In the genomic region with DNA sequence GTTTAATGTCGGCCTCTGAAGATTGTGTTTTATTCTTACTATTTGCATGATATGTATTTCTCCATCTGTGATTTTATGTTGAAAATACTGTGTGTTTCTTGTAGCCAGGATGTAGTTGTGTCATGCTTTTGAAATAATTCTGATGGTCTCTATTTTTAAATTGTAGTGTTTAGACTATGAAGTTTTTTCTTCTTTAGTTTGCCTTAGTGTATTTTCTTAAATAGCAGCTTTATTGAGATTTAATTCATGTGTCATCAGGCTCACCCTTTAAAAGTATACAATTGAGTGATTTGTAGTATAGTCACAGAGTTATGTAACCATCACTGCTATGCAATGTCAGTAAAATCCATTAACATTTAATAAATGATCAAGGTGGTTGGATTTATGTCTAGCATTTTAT, we compare ENCODE assay signal across 21 cellular contexts.
DNase-seq lines count a peak whose midpoint lies in the region; ATAC-seq, FAIRE-seq and TF ChIP-seq lines count a peak whose summit lies in the region.
"Had no signal": no experiment of that assay in that cellular context is flagged by ENCODE, and none has a peak within 500 bp of the region (broad histone marks: within the 10 kb centered on the region; RNA-seq: fewer than 3 reads in every experiment).

No MANE protein-coding gene starts in this region.

- no peak overlapping the region for H3K4me3 ChIP-seq in IMR-90 (ENCODE audit: insufficient read depth, low read depth, low read length)
- H3K4me3 ChIP-seq in epithelial cell of esophagus (ENCODE audit: low read length): no peak overlapping the region
- H3K4me3 ChIP-seq in neural cell (ENCODE audit: low read length): peak overlapping the region; percentile 37
- H3K4me3 ChIP-seq: BLaER1 had no signal

- H4K91ac ChIP-seq in IMR-90 (ENCODE audit: insufficient read depth, low read depth, low read length): no peak overlapping the region

- no CpG with 5 or more reads among the region's 1 CpG for WGBS in IMR-90 (ENCODE audit: extremely low coverage in 2 of 2, insufficient read length in 1 of 2), 2 experiments

- H4K5ac ChIP-seq in IMR-90 (ENCODE audit: low read depth, low read length): no peak overlapping the region; the same call in 1 of the 2 replicates

- CTCF ChIA-PET in IMR-90 (lab: Yijun Ruan, JAX): no interaction called here

- no peak for TF ChIP-seq RAD21 in IMR-90 (IDR thresholded peaks at IDR 0.05; ENCODE audit: low read length)
- no peak for TF ChIP-seq RAD21 in neural cell (conservative IDR thresholded peaks at IDR 0.05)

- no peak overlapping the region for H2BK15ac ChIP-seq in IMR-90 (ENCODE audit: low read depth, low read length)

- H3K79me1 ChIP-seq in IMR-90 (ENCODE audit: low read depth in 1 of 2, low read length in 2 of 2): peaks cover 0 to 2% of the 10 kb centered on the region in 2 experiments; a peak in 2 of 4 replicates

- H2BK5ac ChIP-seq in IMR-90 (ENCODE audit: low read depth, low read length, poor library complexity, severe bottlenecking): peak overlapping the region; percentile 34

- peaks cover 11% of the 10 kb centered on the region for H3K4me1 ChIP-seq in IMR-90 (ENCODE audit: control insufficient read depth, insufficient read depth, low read length)
- H3K4me1 ChIP-seq: BLaER1, Caco-2 had no signal

- H3K4me2 ChIP-seq in IMR-90 (ENCODE audit: low read depth, low read length) (peak overlapping the region; percentile 76; the same call in 1 of the 2 replicates), neural cell (ENCODE audit: low read length) (peak overlapping the region; percentile 42)
- H3K4me2 ChIP-seq: BLaER1 had no signal

- no peaks in the 10 kb centered on the region for H3F3A ChIP-seq in neural cell (ENCODE audit: insufficient read depth, low read length, poor library complexity, severe bottlenecking)

- H3K9me2 ChIP-seq in neural cell (ENCODE audit: insufficient read depth, low read length): no peaks in the 10 kb centered on the region

- H3K36me3 ChIP-seq in IMR-90 (ENCODE audit: control insufficient read depth, insufficient read depth, low read length) (peaks cover 5% of the 10 kb centered on the region; the same call in 1 of the 2 replicates), neural cell (ENCODE audit: insufficient read depth, low read length) (no peaks in the 10 kb centered on the region)
- H3K36me3 ChIP-seq: BLaER1 had no signal

- peak; percentile 94 for FAIRE-seq in H54 (lab: Jason Lieb, UNC)
- FAIRE-seq: GM12891, GM18507 had no signal

- no peaks in the 10 kb centered on the region for H4K20me1 ChIP-seq in IMR-90 (ENCODE audit: insufficient read depth, low read length)
- H4K20me1 ChIP-seq in neural cell (ENCODE audit: insufficient read depth): no peaks in the 10 kb centered on the region
- H4K20me1 ChIP-seq: BLaER1 had no signal

- H3K9me1 ChIP-seq in IMR-90 (ENCODE audit: insufficient read depth, low read length): 0 out of 2 replicates have a peak, but pooled peaks cover 3% of the 10 kb centered on the region

- no peak overlapping the region for H2AK5ac ChIP-seq in IMR-90 (ENCODE audit: low read depth, low read length)

- H3K27ac ChIP-seq in IMR-90 (ENCODE audit: insufficient read depth, low read length) (no peak overlapping the region), neural cell (ENCODE audit: low read length) (peak overlapping the region; percentile 42)
- H3K27ac ChIP-seq: 22Rv1, BLaER1, C4-2B had no signal

- no peak overlapping the region for H3K9ac ChIP-seq in IMR-90 (ENCODE audit: low read depth, low read length)
- no peak overlapping the region for H3K9ac ChIP-seq in neural cell (ENCODE audit: low read length)
- H3K9ac ChIP-seq: BLaER1 had no signal

- H3K79me2 ChIP-seq in neural cell (replicated peaks; ENCODE audit: insufficient read depth, low read length): no peaks in the 10 kb centered on the region

- no peak overlapping the region for H3K14ac ChIP-seq in IMR-90 (replicated peaks; ENCODE audit: low read depth, low read length)

- no peak overlapping the region for H2AFZ ChIP-seq in IMR-90 (replicated peaks; ENCODE audit: low read length, poor library complexity)
- H2AFZ ChIP-seq in neural cell (ENCODE audit: low read depth, low read length): no peak overlapping the region

- no peak overlapping the region for H3K23ac ChIP-seq in IMR-90 (ENCODE audit: low read depth, low read length)

- no peak for TF ChIP-seq CTCF in IMR-90 (conservative IDR thresholded peaks at IDR 0.05; ENCODE audit: low read depth, low read length)
- no peak for TF ChIP-seq CTCF in epithelial cell of esophagus (IDR thresholded peaks at IDR 0.05; ENCODE audit: insufficient read depth, low read depth, low read length, missing control alignments)
- no peak for TF ChIP-seq CTCF in neural cell (IDR thresholded peaks at IDR 0.05; ENCODE audit: poor library complexity, severe bottlenecking)

- no peak for DNase-seq in H54 (ENCODE audit: insufficient read length, low spot score)
- DNase-seq in IMR-90: peak; percentile 61
- DNase-seq in epithelial cell of esophagus (ENCODE audit: low read depth): peak; percentile 15
- no peak for DNase-seq in NCI-H345 (lab: John Stamatoyannopoulos, UW)
- DNase-seq in NCI-H526 treated with DMSO at 0.1 percent for 48 hours (lab: John Stamatoyannopoulos, UW): no peak
- DNase-seq: Caco-2; CD4-positive, CD25-positive, alpha-beta regulatory T cell; CD8-positive, alpha-beta T cell; DMS153; DMS79 treated with DMSO at 0.1 percent for 48 hours; GF-D8; GOT3; H7 had no signal

- H3K4ac ChIP-seq in IMR-90 (ENCODE audit: low read depth, low read length): no peak overlapping the region

- no peak overlapping the region for H4K8ac ChIP-seq in IMR-90 (ENCODE audit: low read depth in 2 of 2, low read length in 2 of 2)

- POLR2A ChIA-PET in IMR-90 (lab: Charles Lee; ENCODE audit: unreplicated experiment): no interaction called here

- no TSS peak for BruUV-seq in IMR-90 (replicated peaks; lab: Mats Ljungman, UMichigan)

- H2AK9ac ChIP-seq in IMR-90 (replicated peaks; ENCODE audit: low read depth, low read length, poor library complexity): no peak overlapping the region

- H3K9me3 ChIP-seq in IMR-90 (ENCODE audit: control insufficient read depth, insufficient read depth, low read length): no peaks in the 10 kb centered on the region
- H3K9me3 ChIP-seq in neural cell (ENCODE audit: low read length): no peaks in the 10 kb centered on the region
- H3K9me3 ChIP-seq: BLaER1, Caco-2 had no signal

- TF ChIP-seq EP300 in neural cell (conservative IDR thresholded peaks at IDR 0.05; ENCODE audit: poor library complexity, severe bottlenecking): no peak

- dilution Hi-C loops in IMR-90 (cut with HindIII; ENCODE audit: low sequenced_read_pairs, unreplicated experiment): no loop called here

- ATAC-seq in IMR-90 (ENCODE audit: low read depth): peak; percentile 84
- no peak for ATAC-seq in HG02970 (IDR thresholded peaks at IDR 0.05; ENCODE audit: low FRiP score, unreplicated experiment)
- ATAC-seq: CD8-positive, alpha-beta T cell; HCT116 had no signal

- H3K18ac ChIP-seq in IMR-90 (ENCODE audit: low read depth, low read length): peak overlapping the region; percentile 5; the same call in 1 of the 2 replicates

- H3K27me3 ChIP-seq in IMR-90 (ENCODE audit: control insufficient read depth, insufficient read depth, low read length) (no peaks in the 10 kb centered on the region), neural cell (ENCODE audit: insufficient read depth, low read depth, low read length) (no peaks in the 10 kb centered on the region)
- H3K27me3 ChIP-seq: BLaER1 had no signal

- no peak overlapping the region for H3K56ac ChIP-seq in IMR-90 (ENCODE audit: extremely low read depth, insufficient read depth, low read length)

- intact Hi-C loops in IMR-90 (cut with micrococcal nuclease): loop anchor here (5.0 kb wide), 1 partner anchor 49 kb away; no protein-coding TSS in a partner anchor

- TF ChIP-seq POLR2A in H54 (IDR thresholded peaks at IDR 0.05; ENCODE audit: low read depth, low read length) (no peak), IMR-90 (IDR thresholded peaks at IDR 0.05; ENCODE audit: low read depth, low read length) (no peak)

- 0 out of 2 replicates have a peak overlapping the region, but pooled peaks have one; percentile 6 for H2BK120ac ChIP-seq in IMR-90 (ENCODE audit: low read depth, low read length)

- in situ Hi-C loops in IMR-90 (cut with MboI; ENCODE audit: low sequenced_read_pairs): no loop called here

- 0 out of 2 replicates have a peak overlapping the region, but pooled peaks have one; percentile 37 for H2BK20ac ChIP-seq in IMR-90 (ENCODE audit: low read depth, low read length)

TF ChIP-seq in IMR-90, 13 proteins besides CTCF, POLR2A, EP300 and RAD21 (continues in another document):
- TF ChIP-seq MAFK (IDR thresholded peaks at IDR 0.05; ENCODE audit: low read depth, low read length) (no peak), FOS (IDR thresholded peaks at IDR 0.05; ENCODE audit: low read depth, low read length) (0 out of 2 replicates have a peak, but pooled peaks have one; percentile 14), NFE2L2 (IDR thresholded peaks at IDR 0.05; ENCODE audit: low read depth, low read length) (no peak)
- TF ChIP-seq, protein P1, sequence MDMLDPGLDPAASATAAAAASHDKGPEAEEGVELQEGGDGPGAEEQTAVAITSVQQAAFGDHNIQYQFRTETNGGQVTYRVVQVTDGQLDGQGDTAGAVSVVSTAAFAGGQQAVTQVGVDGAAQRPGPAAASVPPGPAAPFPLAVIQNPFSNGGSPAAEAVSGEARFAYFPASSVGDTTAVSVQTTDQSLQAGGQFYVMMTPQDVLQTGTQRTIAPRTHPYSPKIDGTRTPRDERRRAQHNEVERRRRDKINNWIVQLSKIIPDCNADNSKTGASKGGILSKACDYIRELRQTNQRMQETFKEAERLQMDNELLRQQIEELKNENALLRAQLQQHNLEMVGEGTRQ (IDR thresholded peaks at IDR 0.05; ENCODE audit: low read depth, low read length): no peak

TF ChIP-seq in neural cell, 6 proteins besides CTCF, POLR2A, EP300 and RAD21 (continues in another document):
- TF ChIP-seq POLR2AphosphoS5 (IDR thresholded peaks at IDR 0.05): no peak

Comparison
In these comparisons a context has a peak if more than half of its experiments do, and no peak if none do; other contexts are left out.
1. DNase-seq: peak in IMR-90 (single experiment) and epithelial cell of esophagus (single experiment); none in H54 (single experiment), NCI-H345 (single experiment) and NCI-H526 treated with DMSO at 0.1 percent for 48 hours (single experiment).